1 cellular context compared by ENCODE assay signal in the genomic region with DNA sequence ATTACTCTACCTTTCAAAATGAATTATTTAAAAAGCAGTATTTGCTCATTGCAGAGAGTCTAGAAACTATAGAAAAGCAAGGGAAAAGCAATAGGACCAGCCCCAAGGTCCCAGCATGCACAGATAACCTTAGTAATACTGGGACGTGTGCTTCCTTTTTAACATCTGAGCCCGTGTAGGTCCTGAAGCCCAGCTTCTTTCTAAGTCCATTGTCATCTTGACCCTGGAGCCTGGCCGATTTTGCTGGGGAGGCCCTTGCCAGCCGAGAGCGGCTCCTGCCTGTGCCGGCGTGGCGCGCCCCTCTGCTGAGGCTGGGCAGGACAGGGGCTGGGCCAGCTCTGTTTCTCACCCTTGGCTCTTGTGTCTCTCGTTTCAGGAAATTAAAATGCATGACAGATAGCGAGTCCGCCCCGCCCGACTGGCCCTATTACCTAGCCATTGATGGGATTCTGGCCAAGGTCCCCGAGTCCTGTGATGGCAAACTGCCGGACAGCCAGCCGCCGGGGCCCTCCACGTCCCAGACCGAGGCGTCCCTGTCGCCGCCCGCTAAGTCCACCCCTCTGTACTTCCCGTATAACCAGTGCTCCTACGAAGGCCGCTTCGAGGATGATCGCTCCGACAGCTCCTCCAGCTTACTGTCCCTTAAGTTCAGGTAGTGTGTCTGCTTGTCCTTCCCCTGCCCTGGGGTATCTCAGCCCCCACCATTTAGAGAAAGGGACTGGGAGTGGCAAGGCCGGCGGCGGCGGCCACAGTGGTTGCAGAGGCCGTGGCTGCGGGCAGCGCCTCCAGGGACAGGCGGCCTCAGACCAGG.
TF ChIP-seq lines count a peak whose summit lies in the region.

No MANE protein-coding gene starts in this region.

TF ChIP-seq in GM23338, 12 proteins besides CTCF, POLR2A, EP300 and RAD21 (continued from another document):
- TF ChIP-seq ZNF462 (CRISPR knock-in tag; IDR thresholded peaks at IDR 0.05) (no peak), NANOG (IDR thresholded peaks at IDR 0.05; ENCODE audit: borderline replicate concordance) (no peak), ZNF114 (CRISPR knock-in tag; IDR thresholded peaks at IDR 0.05) (no peak), ZNF331 (CRISPR knock-in tag; IDR thresholded peaks at IDR 0.05; ENCODE audit: low read depth) (no peak), STAT1 (IDR thresholded peaks at IDR 0.05; ENCODE audit: unreplicated experiment) (no peak), JUNB (IDR thresholded peaks at IDR 0.05; ENCODE audit: unreplicated experiment) (no peak), POLR2AphosphoS5 (IDR thresholded peaks at IDR 0.05; ENCODE audit: low read depth) (no peak), EZH2phosphoT487 (IDR thresholded peaks at IDR 0.05; ENCODE audit: unreplicated experiment) (no peak), EZH2 (IDR thresholded peaks at IDR 0.05; ENCODE audit: low read depth, unreplicated experiment) (no peak), ETS1 (IDR thresholded peaks at IDR 0.05) (no peak)
- TF ChIP-seq, protein P1, sequence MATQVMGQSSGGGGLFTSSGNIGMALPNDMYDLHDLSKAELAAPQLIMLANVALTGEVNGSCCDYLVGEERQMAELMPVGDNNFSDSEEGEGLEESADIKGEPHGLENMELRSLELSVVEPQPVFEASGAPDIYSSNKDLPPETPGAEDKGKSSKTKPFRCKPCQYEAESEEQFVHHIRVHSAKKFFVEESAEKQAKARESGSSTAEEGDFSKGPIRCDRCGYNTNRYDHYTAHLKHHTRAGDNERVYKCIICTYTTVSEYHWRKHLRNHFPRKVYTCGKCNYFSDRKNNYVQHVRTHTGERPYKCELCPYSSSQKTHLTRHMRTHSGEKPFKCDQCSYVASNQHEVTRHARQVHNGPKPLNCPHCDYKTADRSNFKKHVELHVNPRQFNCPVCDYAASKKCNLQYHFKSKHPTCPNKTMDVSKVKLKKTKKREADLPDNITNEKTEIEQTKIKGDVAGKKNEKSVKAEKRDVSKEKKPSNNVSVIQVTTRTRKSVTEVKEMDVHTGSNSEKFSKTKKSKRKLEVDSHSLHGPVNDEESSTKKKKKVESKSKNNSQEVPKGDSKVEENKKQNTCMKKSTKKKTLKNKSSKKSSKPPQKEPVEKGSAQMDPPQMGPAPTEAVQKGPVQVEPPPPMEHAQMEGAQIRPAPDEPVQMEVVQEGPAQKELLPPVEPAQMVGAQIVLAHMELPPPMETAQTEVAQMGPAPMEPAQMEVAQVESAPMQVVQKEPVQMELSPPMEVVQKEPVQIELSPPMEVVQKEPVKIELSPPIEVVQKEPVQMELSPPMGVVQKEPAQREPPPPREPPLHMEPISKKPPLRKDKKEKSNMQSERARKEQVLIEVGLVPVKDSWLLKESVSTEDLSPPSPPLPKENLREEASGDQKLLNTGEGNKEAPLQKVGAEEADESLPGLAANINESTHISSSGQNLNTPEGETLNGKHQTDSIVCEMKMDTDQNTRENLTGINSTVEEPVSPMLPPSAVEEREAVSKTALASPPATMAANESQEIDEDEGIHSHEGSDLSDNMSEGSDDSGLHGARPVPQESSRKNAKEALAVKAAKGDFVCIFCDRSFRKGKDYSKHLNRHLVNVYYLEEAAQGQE (IDR thresholded peaks at IDR 0.05; ENCODE audit: unreplicated experiment) = no peak
